Comparison of ENCODE assay signal across 27 cellular contexts in genomic region chr5:6708814-6709213, GRCh38. TPM values are rescaled to one million over a fixed set of nuclear protein-coding genes. Genes with fewer than 3 reads are reported as not detected.
A peak's percentile ranks its signal among the peaks of the same experiment; 100 is the strongest.
DNase-seq lines count a peak whose midpoint lies in the region; ATAC-seq and TF ChIP-seq lines count a peak whose summit lies in the region.
"Had no signal": no experiment of that assay in that cellular context is flagged by ENCODE, and none has a peak within 500 bp of the region (broad histone marks: within the 10 kb centered on the region; RNA-seq: fewer than 3 reads in every experiment).

No MANE protein-coding gene starts in this region.

- H3K27me3 ChIP-seq in ovary: no peaks in the 10 kb centered on the region
- H3K27me3 ChIP-seq: foreskin keratinocyte, tibial artery had no signal

- no peaks in the 10 kb centered on the region for H3K27me3 Mint-ChIP-seq in T-helper 2 cell treated with Interferon-gamma antibody and Interleukin-4, amounts not matched to agents 5 μg/mL and 100 μg/mL, for 36 hours (ENCODE audit: low read depth)
- no peaks in the 10 kb centered on the region for H3K27me3 Mint-ChIP-seq in osteocyte (ENCODE audit: unreplicated experiment)
- H3K27me3 Mint-ChIP-seq: activated CD4-positive, alpha-beta memory T cell treated with anti-CD3 and anti-CD28 coated beads for 36 hours; activated naive CD8-positive, alpha-beta T cell treated with anti-CD3 and anti-CD28 coated beads, Interleukin-2, amount 50 U/mL, for 24 hours; B cell; T-helper 17 cell had no signal

- peaks cover 6% of the 10 kb centered on the region for H3K4me1 ChIP-seq in ovary (ENCODE audit: insufficient read depth)

- H3K27ac Mint-ChIP-seq in T-helper 2 cell treated with Interferon-gamma antibody and Interleukin-4, amounts not matched to agents 5 μg/mL and 100 μg/mL, for 36 hours: no peak overlapping the region
- H3K27ac Mint-ChIP-seq in osteocyte (ENCODE audit: unreplicated experiment): no peak overlapping the region
- H3K27ac Mint-ChIP-seq: activated CD4-positive, alpha-beta memory T cell treated with anti-CD3 and anti-CD28 coated beads for 36 hours; activated naive CD8-positive, alpha-beta T cell treated with anti-CD3 and anti-CD28 coated beads, Interleukin-2, amount 50 U/mL, for 24 hours; B cell; immature natural killer cell; stimulated activated naive CD8-positive, alpha-beta T cell treated with anti-CD3 and anti-CD28 coated beads, Interleukin-15, Interleukin-2, amounts not matched to agents 100 ng/mL and 50 ng/mL, for 24 hours; T-helper 17 cell had no signal

- no peak for TF ChIP-seq POLR2A in ovary (IDR thresholded peaks at IDR 0.05)

- DNase-seq in T-helper 2 cell treated with Interferon-gamma antibody and Interleukin-4, amounts not matched to agents 5 μg/mL and 100 μg/mL, for 36 hours (ENCODE audit: low spot score): peak; percentile 4
- DNase-seq in T-helper 2 cell: no peak
- DNase-seq in SHP77 treated with DMSO at 0.1 percent for 48 hours (lab: John Stamatoyannopoulos, UW): peak; percentile 27
- DNase-seq in osteocyte (ENCODE audit: extremely low spot score, unreplicated experiment): peak; percentile 44
- no peak for DNase-seq in iPS-NIHi11 (ENCODE audit: low spot score)
- DNase-seq in ovary: no peak
- DNase-seq: activated CD4-positive, alpha-beta memory T cell treated with anti-CD3 and anti-CD28 coated beads for 36 hours; activated effector memory CD4-positive, alpha-beta T cell treated with anti-CD3 and anti-CD28 coated beads, Interleukin-2, amount 50 U/mL, for 16 hours; activated naive CD8-positive, alpha-beta T cell treated with anti-CD3 and anti-CD28 coated beads, Interleukin-2, amount 50 U/mL, for 24 hours; effector CD8-positive, alpha-beta T cell; erythroblast; foreskin keratinocyte; immature natural killer cell; lower lobe of right lung; NCI-H1417 treated with DMSO at 0.1 percent for 48 hours; NCI-H2171 treated with DMSO at 0.1 percent for 48 hours; NCI-H82; PC-9; stimulated activated CD4-positive, alpha-beta T cell treated with anti-CD3 and anti-CD28 coated beads, Interleukin-4, amount 100 ng/mL, for 24 hours; T-helper 17 cell; tibial artery; WERI-Rb-1 had no signal

- TF ChIP-seq EP300 in ovary (IDR thresholded peaks at IDR 0.05): no peak

- ATAC-seq in HG02759 (IDR thresholded peaks at IDR 0.05; ENCODE audit: unreplicated experiment) (peak; percentile 6), HG02678 (IDR thresholded peaks at IDR 0.05; ENCODE audit: unreplicated experiment) (no peak)
- ATAC-seq: activated naive CD8-positive, alpha-beta T cell treated with anti-CD3 and anti-CD28 coated beads, Interleukin-2, amount 50 U/mL, for 24 hours; foreskin keratinocyte; lower lobe of right lung; T-helper 17 cell had no signal

- H3K36me3 Mint-ChIP-seq in T-helper 2 cell treated with Interferon-gamma antibody and Interleukin-4, amounts not matched to agents 5 μg/mL and 100 μg/mL, for 36 hours (ENCODE audit: low read depth): no peaks in the 10 kb centered on the region
- H3K36me3 Mint-ChIP-seq in osteocyte (ENCODE audit: unreplicated experiment): no peaks in the 10 kb centered on the region
- H3K36me3 Mint-ChIP-seq: activated CD4-positive, alpha-beta memory T cell treated with anti-CD3 and anti-CD28 coated beads for 36 hours; immature natural killer cell had no signal

- H3K4me3 ChIP-seq in ovary: no peak overlapping the region
- H3K4me3 ChIP-seq: lower lobe of right lung, PC-9, tibial artery had no signal

- H3K4me1 Mint-ChIP-seq in T-helper 2 cell treated with Interferon-gamma antibody and Interleukin-4, amounts not matched to agents 5 μg/mL and 100 μg/mL, for 36 hours (ENCODE audit: low read depth): peaks cover 14% of the 10 kb centered on the region
- peaks cover 38% of the 10 kb centered on the region for H3K4me1 Mint-ChIP-seq in osteocyte (ENCODE audit: unreplicated experiment)

- H3K27ac ChIP-seq in ovary: no peak overlapping the region
- H3K27ac ChIP-seq: foreskin keratinocyte, HL-60, lower lobe of right lung, PC-9, tibial artery, WERI-Rb-1 had no signal

- WGBS in ovary, 3 donors: 73 to 82% (median 76%) methylated on average over 1 of the region's 1 CpG

- no peaks in the 10 kb centered on the region for H3K9me3 Mint-ChIP-seq in T-helper 2 cell treated with Interferon-gamma antibody and Interleukin-4, amounts not matched to agents 5 μg/mL and 100 μg/mL, for 36 hours
- no peaks in the 10 kb centered on the region for H3K9me3 Mint-ChIP-seq in osteocyte (ENCODE audit: unreplicated experiment)
- H3K9me3 Mint-ChIP-seq: activated CD4-positive, alpha-beta memory T cell treated with anti-CD3 and anti-CD28 coated beads for 36 hours; activated naive CD8-positive, alpha-beta T cell treated with anti-CD3 and anti-CD28 coated beads, Interleukin-2, amount 50 U/mL, for 24 hours; immature natural killer cell; stimulated activated naive CD8-positive, alpha-beta T cell treated with anti-CD3 and anti-CD28 coated beads, Interleukin-15, Interleukin-2, amounts not matched to agents 100 ng/mL and 50 ng/mL, for 24 hours had no signal

- TF ChIP-seq CTCF in osteocyte (IDR thresholded peaks at IDR 0.05) (no peak), ovary (IDR thresholded peaks at IDR 0.05) (no peak)

- no peaks in the 10 kb centered on the region for H3K9me3 ChIP-seq in ovary
- H3K9me3 ChIP-seq: lower lobe of right lung, tibial artery had no signal

- no peak overlapping the region for H3K4me3 Mint-ChIP-seq in T-helper 2 cell treated with Interferon-gamma antibody and Interleukin-4, amounts not matched to agents 5 μg/mL and 100 μg/mL, for 36 hours
- H3K4me3 Mint-ChIP-seq in osteocyte (ENCODE audit: unreplicated experiment): no peak overlapping the region
- H3K4me3 Mint-ChIP-seq: activated CD4-positive, alpha-beta memory T cell treated with anti-CD3 and anti-CD28 coated beads for 36 hours; activated naive CD8-positive, alpha-beta T cell treated with anti-CD3 and anti-CD28 coated beads, Interleukin-2, amount 50 U/mL, for 24 hours; B cell; immature natural killer cell; stimulated activated naive CD8-positive, alpha-beta T cell treated with anti-CD3 and anti-CD28 coated beads, Interleukin-15, Interleukin-2, amounts not matched to agents 100 ng/mL and 50 ng/mL, for 24 hours; T-helper 17 cell had no signal

- intact Hi-C loops in ovary (cut with DNase I): loop anchor here in 1 of 4 donors (10.0 kb wide), 1 partner anchor 74 kb away; the partner anchor contains the start of genes NSUN2 and SRD5A1

- no peaks in the 10 kb centered on the region for H3K36me3 ChIP-seq in ovary
- H3K36me3 ChIP-seq: lower lobe of right lung, tibial artery, WERI-Rb-1 had no signal

RNA-seq across cellular contexts. Expression of gene TENT4A, which starts 4.4 kb away (rescaled TPM):
- total RNA-seq in osteocyte: 21.3 and 21.6 TPM in 2 replicates
- total RNA-seq in ovary: 10 to 100 TPM; 18.7 to 29.6 (median 27.2) TPM
- 10 to 100 TPM; 12.4 to 14.4 TPM for polyA plus RNA-seq in ovary

Comparison
In these comparisons a context has a peak if more than half of its experiments do, and no peak if none do; other contexts are left out.
1. DNase-seq: peak in T-helper 2 cell treated with Interferon-gamma antibody and Interleukin-4, amounts not matched to agents 5 μg/mL and 100 μg/mL, for 36 hours (single experiment), SHP77 treated with DMSO at 0.1 percent for 48 hours (single experiment) and osteocyte (single experiment); none in T-helper 2 cell (0 of 5), iPS-NIHi11 (single experiment) and ovary (0 of 5).